8 cellular contexts compared by ENCODE assay signal in genomic region chr2:173568054-173568453, GRCh38.
DNase-seq lines count a peak whose midpoint lies in the region; ATAC-seq and TF ChIP-seq lines count a peak whose summit lies in the region.
"Had no signal": no experiment of that assay in that cellular context is flagged by ENCODE, and none has a peak within 500 bp of the region (broad histone marks: within the 10 kb centered on the region; RNA-seq: fewer than 3 reads in every experiment).

No MANE protein-coding gene starts in this region.

- peak; percentile 23 for TF ChIP-seq CTCF in nephron progenitor cell (IDR thresholded peaks at IDR 0.05)

- H3K27ac Mint-ChIP-seq in nephron progenitor cell: no peak overlapping the region

- H3K4me3 ChIP-seq in MG63: no peak overlapping the region

- ATAC-seq in HG02973 (IDR thresholded peaks at IDR 0.05; ENCODE audit: unreplicated experiment) (no peak), HG03135 (IDR thresholded peaks at IDR 0.05; ENCODE audit: unreplicated experiment) (no peak)

- H3K9me3 Mint-ChIP-seq in nephron progenitor cell: peaks cover 10% of the 10 kb centered on the region

- no peaks in the 10 kb centered on the region for H3K27me3 ChIP-seq in MG63

- H3K27me3 Mint-ChIP-seq in nephron progenitor cell (ENCODE audit: low read depth, poor library complexity): no peaks in the 10 kb centered on the region

- H3K4me1 Mint-ChIP-seq in nephron progenitor cell: peaks cover 24% of the 10 kb centered on the region

- peak; percentile 39 for DNase-seq in ELR (ENCODE audit: low read depth)
- DNase-seq in MG63: peak; percentile 6
- peak; percentile 32 for DNase-seq in astrocyte of the hippocampus (ENCODE audit: low read depth, low spot score)
- DNase-seq in nephron progenitor cell: peak; percentile 30
- DNase-seq in hepatic stellate cell (ENCODE audit: low spot score): no peak
- DNase-seq: T-helper 9 cell had no signal

- H3K9me3 ChIP-seq in MG63: no peaks in the 10 kb centered on the region

- H3K36me3 ChIP-seq in MG63: no peaks in the 10 kb centered on the region

- no peak overlapping the region for H3K4me3 Mint-ChIP-seq in nephron progenitor cell

- no peaks in the 10 kb centered on the region for H3K36me3 Mint-ChIP-seq in nephron progenitor cell (ENCODE audit: low read depth)
